In genomic region chr7:127983804-127984332, GRCh38 we compare ENCODE assay signal across 13 cellular contexts. TPM values are rescaled to one million over a fixed set of nuclear protein-coding genes. Genes with fewer than 3 reads are reported as not detected.
A peak's percentile ranks its signal among the peaks of the same experiment; 100 is the strongest.
DNase-seq lines count a peak whose midpoint lies in the region; ATAC-seq, FAIRE-seq and TF ChIP-seq lines count a peak whose summit lies in the region.
"Had no signal": no experiment of that assay in that cellular context is flagged by ENCODE, and none has a peak within 500 bp of the region (broad histone marks: within the 10 kb centered on the region; RNA-seq: fewer than 3 reads in every experiment).

No MANE protein-coding gene starts in this region.

- DNase-seq in NK-92 treated with Interleukin-12 subunit alpha and Interleukin-12 subunit beta, amount 100 ng/mL, for 24 hours (lab: John Stamatoyannopoulos, UW), result peak; percentile 5
- no peak for DNase-seq in NK-92 (lab: John Stamatoyannopoulos, UW; ENCODE audit: unreplicated experiment)
- peak; percentile 19 for DNase-seq in LoVo (ENCODE audit: low spot score)
- DNase-seq in K562 (ENCODE audit: extremely low read depth in 1 of 4, low spot score in 3 of 4), result peak; percentile 51 to 85 (median 66)
- peak; percentile 52 for DNase-seq in myocyte (ENCODE audit: low read depth)
- no peak for DNase-seq in superior temporal gyrus (ENCODE audit: extremely low spot score)
- DNase-seq in foreskin fibroblast, result no peak
- DNase-seq: activated naive CD4-positive, alpha-beta T cell; H9; left colon; NCI-H1436 had no signal

- BruUV-seq in K562 (replicated peaks; lab: Mats Ljungman, UMichigan), result no TSS peak

- intact Hi-C loops in K562 (cut with micrococcal nuclease), result no loop called here

- peak; percentile 69 for FAIRE-seq in K562 (lab: Jason Lieb, UNC)

- peak; percentile 79 for ATAC-seq in K562
- ATAC-seq in GM21447 (IDR thresholded peaks at IDR 0.05; ENCODE audit: unreplicated experiment), result no peak
- ATAC-seq: left colon had no signal

- 28% methylated on average over 5 of the region's 5 CpGs for WGBS in K562 (ENCODE audit: insufficient coverage, low coverage, missing lambda C conversion rate)

- no peak for TF ChIP-seq CTCF in K562 (IDR thresholded peaks at IDR 0.05 in 2 of 3, conservative IDR thresholded peaks at IDR 0.05 in 1 of 3; ENCODE audit: insufficient read depth in 2 of 3, low read depth in 1 of 3, low read length in 3 of 3)
- no peak for TF ChIP-seq CTCF in foreskin fibroblast (IDR thresholded peaks at IDR 0.05; ENCODE audit: low read depth, low read length)

- no peaks in the 10 kb centered on the region; the same call in 1 of the 2 replicates for H4K20me1 ChIP-seq in K562 (replicated peaks; ENCODE audit: control insufficient read depth, insufficient read depth, low read length)

- CTCF ChIA-PET in K562 (lab: Yijun Ruan, JAX; ENCODE audit: low intra/inter-chr PET ratio), result no interaction called here

- no peak for TF ChIP-seq POLR2A in K562 (conservative IDR thresholded peaks at IDR 0.05)

- no peaks in the 10 kb centered on the region for H3K27me3 ChIP-seq in K562 (ENCODE audit: control insufficient read depth in 2 of 2, insufficient read depth in 2 of 2, low read length in 2 of 2)
- H3K27me3 ChIP-seq: neutrophil had no signal

- 0 out of 2 replicates have a peak, but pooled peaks have one; percentile 33 for TF ChIP-seq EP300 in K562 (IDR thresholded peaks at IDR 0.05; ENCODE audit: low read length)

- in situ Hi-C loops in K562 (cut with MboI), result no loop called here

- H3K4me1 ChIP-seq in K562 (replicated peaks in 1 of 2; ENCODE audit: control insufficient read depth in 2 of 2, insufficient read depth in 2 of 2, low read length in 2 of 2), result peaks cover 12 to 44% of the 10 kb centered on the region in 2 experiments

- peak overlapping the region; percentile 48 for H3K4me2 ChIP-seq in K562 (ENCODE audit: insufficient read depth, low read length)

- H3K9me1 ChIP-seq in K562 (ENCODE audit: control insufficient read depth, insufficient read depth, low read length), result no peaks in the 10 kb centered on the region

- H3K9me3 ChIP-seq in K562 (replicated peaks; ENCODE audit: control insufficient read depth, insufficient read depth, low read depth, low read length), result no peaks in the 10 kb centered on the region; the same call in 1 of the 2 replicates
- H3K9me3 ChIP-seq: neutrophil had no signal

- 0 out of 2 replicates have a peak overlapping the region, but pooled peaks have one; percentile 6 for H2AFZ ChIP-seq in K562 (ENCODE audit: low read depth, low read length)

- H3K79me2 ChIP-seq in K562 (ENCODE audit: control insufficient read depth, insufficient read depth, low read length), result peaks cover 30% of the 10 kb centered on the region

- POLR2A ChIA-PET in K562 (lab: Yijun Ruan, JAX), result interaction anchor here (0.7 to 3.9 kb wide), 8 partner anchors 10 to 34 kb away, joined by 3 to 13 read pairs (median 4); no protein-coding TSS in a partner anchor

- H3K4me3 ChIP-seq in K562 (no peak overlapping the region), foreskin fibroblast (ENCODE audit: low read depth in 1 of 2, low read length in 2 of 2) (no peak overlapping the region)

- peaks cover 30% of the 10 kb centered on the region for H3K36me3 ChIP-seq in K562 (ENCODE audit: control insufficient read depth, insufficient read depth, low read length)

- no peak for TF ChIP-seq RAD21 in K562 (CRISPR knock-in tag; conservative IDR thresholded peaks at IDR 0.05 in 1 of 2, IDR thresholded peaks at IDR 0.05 in 1 of 2)

- peak overlapping the region; percentile 55 for H3K27ac ChIP-seq in K562 (ENCODE audit: extremely low read depth, low read depth, low read length)
- H3K27ac ChIP-seq: neutrophil had no signal

- H3K9ac ChIP-seq in K562 (ENCODE audit: insufficient read depth in 1 of 2, low read depth in 2 of 2, low read length in 2 of 2), result peak overlapping the region; percentile 0 to 8; a peak in 2 of 4 replicates

TF ChIP-seq in K562, 482 proteins besides CTCF, POLR2A, EP300 and RAD21 (continues in another document):
- TF ChIP-seq SMARCE1 (IDR thresholded peaks at IDR 0.05) (peak; percentile 96), PHF8 (IDR thresholded peaks at IDR 0.05; ENCODE audit: borderline replicate concordance, low read length) (no peak), MAZ (CRISPR knock-in tag; conservative IDR thresholded peaks at IDR 0.05 in 1 of 2, IDR thresholded peaks at IDR 0.05 in 1 of 2) (no peak), JUNB (CRISPR knock-in tag; conservative IDR thresholded peaks at IDR 0.05) (0 out of 2 replicates have a peak, but pooled peaks have one; percentile 21), ZEB2 (IDR thresholded peaks at IDR 0.05) (peak; percentile 91), ZNF431 (CRISPR knock-in tag; IDR thresholded peaks at IDR 0.05) (0 out of 2 replicates have a peak, but pooled peaks have one; percentile 18), MED1 (CRISPR knock-in tag; IDR thresholded peaks at IDR 0.05; ENCODE audit: borderline replicate concordance) (no peak), MTA1 (IDR thresholded peaks at IDR 0.05; ENCODE audit: borderline replicate concordance) (peak; percentile 78; the same call in 1 of the 2 replicates), ZNF444 (CRISPR knock-in tag; IDR thresholded peaks at IDR 0.05) (no peak), RBM25 (IDR thresholded peaks at IDR 0.05; ENCODE audit: low read depth, low read length, severe bottlenecking) (no peak), NEUROD1 (IDR thresholded peaks at IDR 0.05; ENCODE audit: borderline replicate concordance, low read depth, low read length, partially characterized antibody) (no peak), ERF (CRISPR knock-in tag; IDR thresholded peaks at IDR 0.05) (no peak), SMARCC2 (IDR thresholded peaks at IDR 0.05; ENCODE audit: low read depth) (peak; percentile 70; the same call in 1 of the 2 replicates), NR0B1 (IDR thresholded peaks at IDR 0.05; ENCODE audit: partially characterized antibody) (no peak), MITF (IDR thresholded peaks at IDR 0.05) (no peak), RFX1 (IDR thresholded peaks at IDR 0.05) (no peak), HNRNPLL (IDR thresholded peaks at IDR 0.05; ENCODE audit: low read depth, low read length, poor library complexity, severe bottlenecking) (no peak), ATF4 (CRISPR knock-in tag; IDR thresholded peaks at IDR 0.05) (no peak), ZFPM2 (CRISPR knock-in tag; IDR thresholded peaks at IDR 0.05) (no peak), CBX3 (IDR thresholded peaks at IDR 0.05; ENCODE audit: borderline replicate concordance in 1 of 2, low read length in 2 of 2) (peak in 1 of 2 experiments; percentile 39; a peak in 1 of 3 replicates), LCOR (CRISPR knock-in tag; IDR thresholded peaks at IDR 0.05) (0 out of 2 replicates have a peak, but pooled peaks have one; percentile 10)

RNA-seq across cellular contexts. Expression of gene LRRC4, which starts 47.4 kb away (rescaled TPM):
- not detected in 2 replicates for total RNA-seq in K562 (2011; cell fraction: chromatin; rRNA removed; ENCODE audit: low replicate concordance)
- total RNA-seq in K562 (2011; cell fraction: nucleolus; rRNA removed), result not detected in 2 replicates
- not detected in 2 replicates for total RNA-seq in K562 (2011; cell fraction: nucleoplasm; rRNA removed)
- not detected in 2 replicates for total RNA-seq in K562 (2014; rRNA removed)
- total RNA-seq in K562 (2014; rRNA removed; fragmentation: Illumina TruSeq; extraction: Trizol), result not detected in 2 replicates
- not detected in 2 replicates for total RNA-seq in K562 (2015; rRNA removed; fragmentation: Illumina TruSeq; extraction: Trizol)
- 0.07 TPM in 1 of 2 replicates, not detected in the other for total RNA-seq in K562 (2021)
- polyA plus RNA-seq in K562 (2011; rRNA removed), result not detected in 2 replicates
- not detected in 2 replicates for polyA plus RNA-seq in K562 (2011; cell fraction: cytosol; rRNA removed)
- not detected in 2 replicates for polyA plus RNA-seq in K562 (2011; cell fraction: nucleus; rRNA removed)
- 0.07 and 0.21 TPM in 2 replicates for polyA plus RNA-seq in K562 (2012)
- not detected in 2 replicates for polyA plus RNA-seq in K562 (2014; fragmentation: Illumina TruSeq; extraction: Trizol)
- polyA plus RNA-seq in K562 (2014; fragmentation: Nextera tagmentation; extraction: Ambion mirVana), result under 1 TPM in 1 of 2 experiments, not detected in 1; 0.04 TPM
- 0.11 TPM in 1 of 2 replicates, not detected in the other for polyA plus RNA-seq in K562 (2014; rRNA removed)
- not detected in 2 replicates for polyA minus RNA-seq in K562 (2011; rRNA and poly(A)+ RNA removed)
- not detected in 2 replicates for polyA minus RNA-seq in K562 (2011; cell fraction: cytosol; rRNA and poly(A)+ RNA removed)
- not detected in 2 replicates for polyA minus RNA-seq in K562 (2011; cell fraction: nucleus; rRNA and poly(A)+ RNA removed)
- total RNA-seq in myocyte, result 1.3 and 1.7 TPM in 2 replicates
- 1.9 TPM for polyA plus RNA-seq in myocyte (2012)

Comparison
In these comparisons a context has a peak if more than half of its experiments do, and no peak if none do; other contexts are left out.
1. DNase-seq: peak in NK-92 treated with Interleukin-12 subunit alpha and Interleukin-12 subunit beta, amount 100 ng/mL, for 24 hours (single experiment), LoVo (single experiment), K562 (4 of 4) and myocyte (single experiment); none in NK-92 (single experiment), superior temporal gyrus (single experiment) and foreskin fibroblast (0 of 2).